ENCODE assay signal across 8 cellular contexts in genomic region chr15:40755821-40756220, GRCh38. TPM values are rescaled to one million over a fixed set of nuclear protein-coding genes. Genes with fewer than 3 reads are reported as not detected.
DNase-seq lines count a peak whose midpoint lies in the region; TF ChIP-seq lines count a peak whose summit lies in the region.

No MANE protein-coding gene starts in this region.

- no TSS peak for BruUV-seq in A673 (replicated peaks; lab: Mats Ljungman, UMichigan)

- CTCF ChIA-PET in A673 (lab: Charles Lee) = interaction anchor here (0.6 kb wide), 1 partner anchor 102 kb away, joined by 5 read pairs; no protein-coding TSS in a partner anchor

- TF ChIP-seq CTCF in A673 (conservative IDR thresholded peaks at IDR 0.05; ENCODE audit: low read depth, low read length) (no peak), HFF-Myc (IDR thresholded peaks at IDR 0.05; ENCODE audit: low read depth, low read length, missing control alignments) (no peak), mesothelial cell of epicardium (IDR thresholded peaks at IDR 0.05; ENCODE audit: unreplicated experiment) (no peak)

- peaks cover 28% of the 10 kb centered on the region for H3K4me1 Mint-ChIP-seq in activated naive CD8-positive, alpha-beta T cell treated with anti-CD3 and anti-CD28 coated beads for 36 hours
- H3K4me1 Mint-ChIP-seq in mesothelial cell of epicardium = peaks cover 24% of the 10 kb centered on the region

- H3K4me3 Mint-ChIP-seq in activated naive CD8-positive, alpha-beta T cell treated with anti-CD3 and anti-CD28 coated beads for 36 hours = peak overlapping the region; percentile 91
- peak overlapping the region; percentile 94 for H3K4me3 Mint-ChIP-seq in mesothelial cell of epicardium

- H3K27ac ChIP-seq in A673 (ENCODE audit: low read depth, low read length, poor library complexity, severe bottlenecking) = peak overlapping the region; percentile 95

- DNase-seq in A673 (ENCODE audit: low spot score) (peak; percentile 14), HFF-Myc (ENCODE audit: extremely low read depth, low read depth) (no peak), mesothelial cell of epicardium (ENCODE audit: low spot score in 2 of 2, unreplicated experiment in 2 of 2) (no peak), T1000 (lab: John Stamatoyannopoulos, UW) (no peak), mesenteric fat pad (ENCODE audit: low spot score) (no peak), GM03348 (ENCODE audit: low spot score) (no peak)
- DNase-seq in activated naive CD8-positive, alpha-beta T cell treated with anti-CD3 and anti-CD28 coated beads for 36 hours = no peak
- no peak for DNase-seq in stimulated activated CD4-positive, alpha-beta T cell treated with anti-CD3 and anti-CD28 coated beads, Interleukin-4, amount 100 ng/mL, for 24 hours

- POLR2A ChIA-PET in A673 (lab: Charles Lee; ENCODE audit: low non-redundant PET) = interaction anchor here (0.7 kb wide), 1 partner anchor 9 kb away, joined by 3 read pairs; no protein-coding TSS in a partner anchor

- H3K9me3 Mint-ChIP-seq in activated naive CD8-positive, alpha-beta T cell treated with anti-CD3 and anti-CD28 coated beads for 36 hours = no peaks in the 10 kb centered on the region
- H3K9me3 Mint-ChIP-seq in mesothelial cell of epicardium = no peaks in the 10 kb centered on the region

- peaks cover 23% of the 10 kb centered on the region for H3K4me1 ChIP-seq in A673 (ENCODE audit: insufficient read depth, low read length, poor library complexity, severe bottlenecking)

- H3K27me3 ChIP-seq in A673 (replicated peaks; ENCODE audit: insufficient read depth, low read depth, low read length, poor library complexity) = no peaks in the 10 kb centered on the region

- H3K36me3 Mint-ChIP-seq in activated naive CD8-positive, alpha-beta T cell treated with anti-CD3 and anti-CD28 coated beads for 36 hours = peaks cover 15% of the 10 kb centered on the region
- no peaks in the 10 kb centered on the region for H3K36me3 Mint-ChIP-seq in mesothelial cell of epicardium

- no peaks in the 10 kb centered on the region for H3K27me3 Mint-ChIP-seq in activated naive CD8-positive, alpha-beta T cell treated with anti-CD3 and anti-CD28 coated beads for 36 hours
- no peaks in the 10 kb centered on the region for H3K27me3 Mint-ChIP-seq in mesothelial cell of epicardium (ENCODE audit: low read depth)

- H3K4me3 ChIP-seq in A673 (ENCODE audit: low read depth, low read length, poor library complexity, severe bottlenecking) = peak overlapping the region; percentile 99
- H3K4me3 ChIP-seq in HFF-Myc (replicated peaks; ENCODE audit: low read depth, low read length) = peak overlapping the region; percentile 92

- peaks cover 16% of the 10 kb centered on the region for H3K36me3 ChIP-seq in A673 (ENCODE audit: insufficient read depth, low read length, poor library complexity, severe bottlenecking)

- H3K27ac Mint-ChIP-seq in activated naive CD8-positive, alpha-beta T cell treated with anti-CD3 and anti-CD28 coated beads for 36 hours = peak overlapping the region; percentile 98
- H3K27ac Mint-ChIP-seq in mesothelial cell of epicardium = peak overlapping the region; percentile 98

- intact Hi-C loops in A673 (cut with micrococcal nuclease; ENCODE audit: unreplicated experiment) = no loop called here

- no peaks in the 10 kb centered on the region for H3K9me3 ChIP-seq in A673 (ENCODE audit: low read depth, low read length, poor library complexity, severe bottlenecking)

RNA-seq across cellular contexts. Expression of gene RMDN3, which starts 0.8 kb away (rescaled TPM):
- total RNA-seq in A673 (2021) (50.8 and 50.9 TPM in 2 replicates), mesothelial cell of epicardium (25.1 to 29.3 TPM (median 26.9 TPM) in 3 replicates), mesenteric fat pad (57.0 TPM)
- total RNA-seq in activated naive CD8-positive, alpha-beta T cell treated with anti-CD3 and anti-CD28 coated beads for 36 hours = 10 to 100 TPM; 32.0 to 32.4 TPM

RNA-seq across cellular contexts. Expression of gene GCHFR, which starts 8.0 kb away (rescaled TPM):
- total RNA-seq in A673 (2021) (7.1 and 10.8 TPM in 2 replicates), mesothelial cell of epicardium (12.6 to 15.8 TPM (median 14.4 TPM) in 3 replicates), mesenteric fat pad (17.1 TPM)
- total RNA-seq in activated naive CD8-positive, alpha-beta T cell treated with anti-CD3 and anti-CD28 coated beads for 36 hours = 10 to 100 TPM; 35.2 to 35.9 TPM

RNA-seq across cellular contexts. Expression of gene C15orf62, which starts 14.0 kb away (rescaled TPM):
- 0.33 and 0.62 TPM in 2 replicates for total RNA-seq in A673 (2021)
- under 1 TPM; 0.43 to 0.50 TPM for total RNA-seq in activated naive CD8-positive, alpha-beta T cell treated with anti-CD3 and anti-CD28 coated beads for 36 hours
- total RNA-seq in mesothelial cell of epicardium = 0.44 to 0.47 TPM (median 0.45 TPM) in 3 replicates
- total RNA-seq in mesenteric fat pad = 0.19 TPM

RNA-seq across cellular contexts. Expression of gene ZFYVE19, which starts 51.1 kb away (rescaled TPM):
- total RNA-seq in A673 (2021) = 26.4 and 27.1 TPM in 2 replicates
- 10 to 100 TPM; 20.1 to 20.8 TPM for total RNA-seq in activated naive CD8-positive, alpha-beta T cell treated with anti-CD3 and anti-CD28 coated beads for 36 hours
- total RNA-seq in mesothelial cell of epicardium = 20.9 to 24.4 TPM (median 24.2 TPM) in 3 replicates
- total RNA-seq in mesenteric fat pad = 9.8 TPM

RNA-seq across cellular contexts. Expression of gene DNAJC17, which starts 51.5 kb away (rescaled TPM):
- total RNA-seq in A673 (2021) (34.5 and 37.1 TPM in 2 replicates), mesothelial cell of epicardium (36.4 to 44.3 TPM (median 41.2 TPM) in 3 replicates), mesenteric fat pad (25.8 TPM)
- total RNA-seq in activated naive CD8-positive, alpha-beta T cell treated with anti-CD3 and anti-CD28 coated beads for 36 hours = 10 to 100 TPM; 39.8 to 41.7 TPM
